In the genomic region with DNA sequence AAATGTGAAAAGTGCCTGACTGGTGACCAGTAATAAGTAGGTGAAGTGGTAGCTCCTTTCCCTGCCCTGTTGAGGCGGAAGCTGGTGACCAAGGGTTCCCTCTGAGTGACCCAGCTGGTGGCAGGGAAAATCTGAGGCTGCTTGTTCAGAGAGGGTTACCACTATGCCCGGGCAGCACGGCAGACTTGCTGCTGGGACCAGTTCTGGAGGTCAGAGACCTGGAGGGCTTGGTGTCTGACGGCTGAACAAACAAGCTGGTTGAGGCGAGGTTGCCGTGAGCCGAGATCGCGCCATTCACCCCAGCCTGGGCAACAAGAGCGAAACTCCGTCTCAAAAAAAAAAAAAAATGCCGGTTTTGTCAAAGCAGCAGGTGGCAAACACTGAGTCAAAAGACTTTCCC, we compare ENCODE assay signal across 2 cellular contexts.
TF ChIP-seq lines count a peak whose summit lies in the region.

No MANE protein-coding gene starts in this region.

TF ChIP-seq in GM23338, 12 proteins besides CTCF, POLR2A, EP300 and RAD21 (continued from another document):
- TF ChIP-seq, protein P1, sequence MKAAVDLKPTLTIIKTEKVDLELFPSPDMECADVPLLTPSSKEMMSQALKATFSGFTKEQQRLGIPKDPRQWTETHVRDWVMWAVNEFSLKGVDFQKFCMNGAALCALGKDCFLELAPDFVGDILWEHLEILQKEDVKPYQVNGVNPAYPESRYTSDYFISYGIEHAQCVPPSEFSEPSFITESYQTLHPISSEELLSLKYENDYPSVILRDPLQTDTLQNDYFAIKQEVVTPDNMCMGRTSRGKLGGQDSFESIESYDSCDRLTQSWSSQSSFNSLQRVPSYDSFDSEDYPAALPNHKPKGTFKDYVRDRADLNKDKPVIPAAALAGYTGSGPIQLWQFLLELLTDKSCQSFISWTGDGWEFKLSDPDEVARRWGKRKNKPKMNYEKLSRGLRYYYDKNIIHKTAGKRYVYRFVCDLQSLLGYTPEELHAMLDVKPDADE (IDR thresholded peaks at IDR 0.05) = no peak
- TF ChIP-seq STAT1 (IDR thresholded peaks at IDR 0.05; ENCODE audit: unreplicated experiment) = no peak
- TF ChIP-seq EZH2 (IDR thresholded peaks at IDR 0.05; ENCODE audit: low read depth, unreplicated experiment) = no peak
- TF ChIP-seq CREB1 (CRISPR knock-in tag; IDR thresholded peaks at IDR 0.05; ENCODE audit: low read depth) = no peak
- TF ChIP-seq, protein P2, sequence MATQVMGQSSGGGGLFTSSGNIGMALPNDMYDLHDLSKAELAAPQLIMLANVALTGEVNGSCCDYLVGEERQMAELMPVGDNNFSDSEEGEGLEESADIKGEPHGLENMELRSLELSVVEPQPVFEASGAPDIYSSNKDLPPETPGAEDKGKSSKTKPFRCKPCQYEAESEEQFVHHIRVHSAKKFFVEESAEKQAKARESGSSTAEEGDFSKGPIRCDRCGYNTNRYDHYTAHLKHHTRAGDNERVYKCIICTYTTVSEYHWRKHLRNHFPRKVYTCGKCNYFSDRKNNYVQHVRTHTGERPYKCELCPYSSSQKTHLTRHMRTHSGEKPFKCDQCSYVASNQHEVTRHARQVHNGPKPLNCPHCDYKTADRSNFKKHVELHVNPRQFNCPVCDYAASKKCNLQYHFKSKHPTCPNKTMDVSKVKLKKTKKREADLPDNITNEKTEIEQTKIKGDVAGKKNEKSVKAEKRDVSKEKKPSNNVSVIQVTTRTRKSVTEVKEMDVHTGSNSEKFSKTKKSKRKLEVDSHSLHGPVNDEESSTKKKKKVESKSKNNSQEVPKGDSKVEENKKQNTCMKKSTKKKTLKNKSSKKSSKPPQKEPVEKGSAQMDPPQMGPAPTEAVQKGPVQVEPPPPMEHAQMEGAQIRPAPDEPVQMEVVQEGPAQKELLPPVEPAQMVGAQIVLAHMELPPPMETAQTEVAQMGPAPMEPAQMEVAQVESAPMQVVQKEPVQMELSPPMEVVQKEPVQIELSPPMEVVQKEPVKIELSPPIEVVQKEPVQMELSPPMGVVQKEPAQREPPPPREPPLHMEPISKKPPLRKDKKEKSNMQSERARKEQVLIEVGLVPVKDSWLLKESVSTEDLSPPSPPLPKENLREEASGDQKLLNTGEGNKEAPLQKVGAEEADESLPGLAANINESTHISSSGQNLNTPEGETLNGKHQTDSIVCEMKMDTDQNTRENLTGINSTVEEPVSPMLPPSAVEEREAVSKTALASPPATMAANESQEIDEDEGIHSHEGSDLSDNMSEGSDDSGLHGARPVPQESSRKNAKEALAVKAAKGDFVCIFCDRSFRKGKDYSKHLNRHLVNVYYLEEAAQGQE (IDR thresholded peaks at IDR 0.05; ENCODE audit: unreplicated experiment) = no peak
- TF ChIP-seq ZNF114 (CRISPR knock-in tag; IDR thresholded peaks at IDR 0.05) = no peak
- TF ChIP-seq, protein P3, sequence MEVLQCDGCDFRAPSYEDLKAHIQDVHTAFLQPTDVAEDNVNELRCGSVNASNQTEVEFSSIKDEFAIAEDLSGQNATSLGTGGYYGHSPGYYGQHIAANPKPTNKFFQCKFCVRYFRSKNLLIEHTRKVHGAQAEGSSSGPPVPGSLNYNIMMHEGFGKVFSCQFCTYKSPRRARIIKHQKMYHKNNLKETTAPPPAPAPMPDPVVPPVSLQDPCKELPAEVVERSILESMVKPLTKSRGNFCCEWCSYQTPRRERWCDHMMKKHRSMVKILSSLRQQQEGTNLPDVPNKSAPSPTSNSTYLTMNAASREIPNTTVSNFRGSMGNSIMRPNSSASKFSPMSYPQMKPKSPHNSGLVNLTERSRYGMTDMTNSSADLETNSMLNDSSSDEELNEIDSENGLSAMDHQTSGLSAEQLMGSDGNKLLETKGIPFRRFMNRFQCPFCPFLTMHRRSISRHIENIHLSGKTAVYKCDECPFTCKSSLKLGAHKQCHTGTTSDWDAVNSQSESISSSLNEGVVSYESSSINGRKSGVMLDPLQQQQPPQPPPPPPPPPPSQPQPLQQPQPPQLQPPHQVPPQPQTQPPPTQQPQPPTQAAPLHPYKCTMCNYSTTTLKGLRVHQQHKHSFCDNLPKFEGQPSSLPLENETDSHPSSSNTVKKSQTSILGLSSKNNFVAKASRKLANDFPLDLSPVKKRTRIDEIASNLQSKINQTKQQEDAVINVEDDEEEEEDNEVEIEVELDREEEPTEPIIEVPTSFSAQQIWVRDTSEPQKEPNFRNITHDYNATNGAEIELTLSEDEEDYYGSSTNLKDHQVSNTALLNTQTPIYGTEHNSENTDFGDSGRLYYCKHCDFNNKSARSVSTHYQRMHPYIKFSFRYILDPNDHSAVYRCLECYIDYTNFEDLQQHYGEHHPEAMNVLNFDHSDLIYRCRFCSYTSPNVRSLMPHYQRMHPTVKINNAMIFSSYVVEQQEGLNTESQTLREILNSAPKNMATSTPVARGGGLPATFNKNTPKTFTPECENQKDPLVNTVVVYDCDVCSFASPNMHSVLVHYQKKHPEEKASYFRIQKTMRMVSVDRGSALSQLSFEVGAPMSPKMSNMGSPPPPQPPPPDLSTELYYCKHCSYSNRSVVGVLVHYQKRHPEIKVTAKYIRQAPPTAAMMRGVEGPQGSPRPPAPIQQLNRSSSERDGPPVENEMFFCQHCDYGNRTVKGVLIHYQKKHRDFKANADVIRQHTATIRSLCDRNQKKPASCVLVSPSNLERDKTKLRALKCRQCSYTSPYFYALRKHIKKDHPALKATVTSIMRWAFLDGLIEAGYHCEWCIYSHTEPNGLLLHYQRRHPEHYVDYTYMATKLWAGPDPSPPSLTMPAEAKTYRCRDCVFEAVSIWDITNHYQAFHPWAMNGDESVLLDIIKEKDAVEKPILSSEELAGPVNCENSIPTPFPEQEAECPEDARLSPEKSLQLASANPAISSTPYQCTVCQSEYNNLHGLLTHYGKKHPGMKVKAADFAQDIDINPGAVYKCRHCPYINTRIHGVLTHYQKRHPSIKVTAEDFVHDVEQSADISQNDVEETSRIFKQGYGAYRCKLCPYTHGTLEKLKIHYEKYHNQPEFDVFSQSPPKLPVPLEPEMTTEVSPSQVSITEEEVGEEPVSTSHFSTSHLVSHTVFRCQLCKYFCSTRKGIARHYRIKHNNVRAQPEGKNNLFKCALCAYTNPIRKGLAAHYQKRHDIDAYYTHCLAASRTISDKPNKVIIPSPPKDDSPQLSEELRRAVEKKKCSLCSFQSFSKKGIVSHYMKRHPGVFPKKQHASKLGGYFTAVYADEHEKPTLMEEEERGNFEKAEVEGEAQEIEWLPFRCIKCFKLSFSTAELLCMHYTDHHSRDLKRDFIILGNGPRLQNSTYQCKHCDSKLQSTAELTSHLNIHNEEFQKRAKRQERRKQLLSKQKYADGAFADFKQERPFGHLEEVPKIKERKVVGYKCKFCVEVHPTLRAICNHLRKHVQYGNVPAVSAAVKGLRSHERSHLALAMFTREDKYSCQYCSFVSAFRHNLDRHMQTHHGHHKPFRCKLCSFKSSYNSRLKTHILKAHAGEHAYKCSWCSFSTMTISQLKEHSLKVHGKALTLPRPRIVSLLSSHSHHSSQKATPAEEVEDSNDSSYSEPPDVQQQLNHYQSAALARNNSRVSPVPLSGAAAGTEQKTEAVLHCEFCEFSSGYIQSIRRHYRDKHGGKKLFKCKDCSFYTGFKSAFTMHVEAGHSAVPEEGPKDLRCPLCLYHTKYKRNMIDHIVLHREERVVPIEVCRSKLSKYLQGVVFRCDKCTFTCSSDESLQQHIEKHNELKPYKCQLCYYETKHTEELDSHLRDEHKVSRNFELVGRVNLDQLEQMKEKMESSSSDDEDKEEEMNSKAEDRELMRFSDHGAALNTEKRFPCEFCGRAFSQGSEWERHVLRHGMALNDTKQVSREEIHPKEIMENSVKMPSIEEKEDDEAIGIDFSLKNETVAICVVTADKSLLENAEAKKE (CRISPR knock-in tag; IDR thresholded peaks at IDR 0.05) = no peak
- no peak for TF ChIP-seq JUNB (IDR thresholded peaks at IDR 0.05; ENCODE audit: unreplicated experiment)
- TF ChIP-seq EZH2phosphoT487 (IDR thresholded peaks at IDR 0.05; ENCODE audit: unreplicated experiment) = no peak
- TF ChIP-seq ZNF331 (CRISPR knock-in tag; IDR thresholded peaks at IDR 0.05; ENCODE audit: low read depth) = no peak
TF ChIP-seq in GM23338: peak in this region for 0.

TF ChIP-seq in H1, 55 proteins besides CTCF, POLR2A, EP300 and RAD21 (continued from another document):
- TF ChIP-seq, protein P4, sequence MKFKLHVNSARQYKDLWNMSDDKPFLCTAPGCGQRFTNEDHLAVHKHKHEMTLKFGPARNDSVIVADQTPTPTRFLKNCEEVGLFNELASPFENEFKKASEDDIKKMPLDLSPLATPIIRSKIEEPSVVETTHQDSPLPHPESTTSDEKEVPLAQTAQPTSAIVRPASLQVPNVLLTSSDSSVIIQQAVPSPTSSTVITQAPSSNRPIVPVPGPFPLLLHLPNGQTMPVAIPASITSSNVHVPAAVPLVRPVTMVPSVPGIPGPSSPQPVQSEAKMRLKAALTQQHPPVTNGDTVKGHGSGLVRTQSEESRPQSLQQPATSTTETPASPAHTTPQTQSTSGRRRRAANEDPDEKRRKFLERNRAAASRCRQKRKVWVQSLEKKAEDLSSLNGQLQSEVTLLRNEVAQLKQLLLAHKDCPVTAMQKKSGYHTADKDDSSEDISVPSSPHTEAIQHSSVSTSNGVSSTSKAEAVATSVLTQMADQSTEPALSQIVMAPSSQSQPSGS (IDR thresholded peaks at IDR 0.05; ENCODE audit: low read length) = no peak
- TF ChIP-seq SRF (IDR thresholded peaks at IDR 0.05; ENCODE audit: low read depth, low read length) = no peak
